In genomic region chr6:30227763-30228487, GRCh38 we compare ENCODE assay signal across 1 cellular context.
TF ChIP-seq lines count a peak whose summit lies in the region.

No MANE protein-coding gene starts in this region.

TF ChIP-seq in GM23338, 12 proteins besides CTCF, POLR2A, EP300 and RAD21 (continued from another document):
- TF ChIP-seq ZNF114 (CRISPR knock-in tag; IDR thresholded peaks at IDR 0.05) = no peak
- TF ChIP-seq ZNF331 (CRISPR knock-in tag; IDR thresholded peaks at IDR 0.05; ENCODE audit: low read depth) = no peak
- TF ChIP-seq POLR2AphosphoS5 (IDR thresholded peaks at IDR 0.05; ENCODE audit: low read depth) = no peak
- TF ChIP-seq STAT1 (IDR thresholded peaks at IDR 0.05; ENCODE audit: unreplicated experiment) = no peak
- TF ChIP-seq CREB1 (CRISPR knock-in tag; IDR thresholded peaks at IDR 0.05; ENCODE audit: low read depth) = no peak
- TF ChIP-seq EZH2 (IDR thresholded peaks at IDR 0.05; ENCODE audit: low read depth, unreplicated experiment) = no peak
- no peak for TF ChIP-seq NANOG (IDR thresholded peaks at IDR 0.05; ENCODE audit: borderline replicate concordance)
- no peak for TF ChIP-seq EZH2phosphoT487 (IDR thresholded peaks at IDR 0.05; ENCODE audit: unreplicated experiment)
- TF ChIP-seq JUNB (IDR thresholded peaks at IDR 0.05; ENCODE audit: unreplicated experiment) = no peak
- no peak for TF ChIP-seq ZNF462 (CRISPR knock-in tag; IDR thresholded peaks at IDR 0.05)
